2 cellular contexts compared by ENCODE assay signal in genomic region chr2:8628870-8629209, GRCh38.
TF ChIP-seq lines count a peak whose summit lies in the region.

No MANE protein-coding gene starts in this region.

TF ChIP-seq in HepG2, 621 proteins besides CTCF, POLR2A, EP300 and RAD21:
- TF ChIP-seq ZNF121 (CRISPR knock-in tag; IDR thresholded peaks at IDR 0.05) (peak; percentile 83; the same call in 1 of the 2 replicates), ZFY (CRISPR knock-in tag; IDR thresholded peaks at IDR 0.05) (0 out of 2 replicates have a peak, but pooled peaks have one; percentile 8), NR2F6 (IDR thresholded peaks at IDR 0.05) (no peak; the same call in 1 of the 2 replicates), NR2F6 (CRISPR knock-in tag; IDR thresholded peaks at IDR 0.05) (peak; percentile 30; the same call in 1 of the 2 replicates), ZNF263 (CRISPR knock-in tag; IDR thresholded peaks at IDR 0.05) (peak; percentile 35; the same call in 1 of the 2 replicates), RBFOX2 (IDR thresholded peaks at IDR 0.05; ENCODE audit: low read depth, low read length) (peak; percentile 34; the same call in 1 of the 2 replicates), CENPX (CRISPR knock-in tag; IDR thresholded peaks at IDR 0.05) (no peak), ZNF572 (CRISPR knock-in tag; IDR thresholded peaks at IDR 0.05) (no peak), ZFP91 (CRISPR knock-in tag; IDR thresholded peaks at IDR 0.05; ENCODE audit: borderline replicate concordance) (0 out of 2 replicates have a peak, but pooled peaks have one; percentile 16), PPARG (CRISPR knock-in tag; conservative IDR thresholded peaks at IDR 0.05) (no peak), THAP9 (CRISPR knock-in tag; IDR thresholded peaks at IDR 0.05; ENCODE audit: borderline replicate concordance) (0 out of 2 replicates have a peak, but pooled peaks have one; percentile 28), MTF1 (CRISPR knock-in tag; IDR thresholded peaks at IDR 0.05) (no peak), KMT2A (CRISPR knock-in tag; IDR thresholded peaks at IDR 0.05) (no peak), ZNF460 (CRISPR knock-in tag; IDR thresholded peaks at IDR 0.05; ENCODE audit: borderline replicate concordance) (no peak), ETV5 (CRISPR knock-in tag; IDR thresholded peaks at IDR 0.05; ENCODE audit: borderline replicate concordance) (0 out of 2 replicates have a peak, but pooled peaks have one; percentile 12), MED1 (CRISPR knock-in tag; IDR thresholded peaks at IDR 0.05) (0 out of 2 replicates have a peak, but pooled peaks have one; percentile 5), TOPORS (CRISPR knock-in tag; IDR thresholded peaks at IDR 0.05) (0 out of 2 replicates have a peak, but pooled peaks have one; percentile 60), CC2D1A (CRISPR knock-in tag; IDR thresholded peaks at IDR 0.05) (no peak), ZNF740 (CRISPR knock-in tag; IDR thresholded peaks at IDR 0.05) (peak; percentile 0; the same call in 1 of the 2 replicates), MLX (CRISPR knock-in tag; IDR thresholded peaks at IDR 0.05) (no peak)

TF ChIP-seq in K562, 482 proteins besides CTCF, POLR2A, EP300 and RAD21:
- TF ChIP-seq SLC30A9 (CRISPR knock-in tag; IDR thresholded peaks at IDR 0.05) (no peak), ATF4 (CRISPR knock-in tag; IDR thresholded peaks at IDR 0.05) (no peak)
